Comparison of ENCODE assay signal across 8 cellular contexts in the genomic region with DNA sequence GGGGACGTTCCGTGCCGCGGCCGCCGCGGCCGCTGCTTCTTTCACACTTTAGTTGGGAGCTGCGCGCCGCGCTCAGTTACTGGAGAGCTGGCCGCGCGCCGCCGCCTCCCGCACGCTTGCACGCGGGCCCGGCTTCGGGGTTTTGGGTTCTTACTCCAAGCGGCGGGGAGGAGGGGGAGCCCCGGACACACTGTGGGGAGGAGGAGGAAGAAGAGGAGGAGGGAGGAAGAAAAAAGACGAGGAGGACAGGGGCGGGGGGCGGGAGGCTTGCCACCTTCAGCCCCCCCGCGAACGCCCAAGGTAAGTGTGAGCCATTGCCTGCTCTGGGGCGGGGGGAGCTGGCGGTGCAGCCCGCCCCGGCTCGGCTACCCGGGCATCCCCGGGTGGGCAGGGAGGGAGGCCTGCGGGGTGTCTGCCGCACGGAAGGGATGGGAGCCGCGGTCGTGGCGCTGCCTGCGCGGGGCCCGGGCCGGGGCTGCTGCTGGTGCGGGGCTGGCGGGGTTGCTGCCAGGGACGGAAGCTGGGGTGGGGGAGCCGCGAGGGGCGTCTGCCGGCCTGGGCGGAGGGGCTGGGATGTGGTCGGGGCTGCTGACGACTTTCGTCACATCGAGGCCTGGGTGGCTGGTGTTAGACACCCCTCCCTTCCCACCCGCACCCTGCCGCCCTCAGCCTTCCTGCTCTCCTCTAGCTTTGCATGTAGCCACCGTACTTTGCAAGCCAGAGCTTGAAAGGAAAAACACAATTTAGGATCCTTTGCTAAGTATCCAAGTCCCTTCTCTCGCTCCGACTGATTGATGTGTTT. TPM values are rescaled to one million over a fixed set of nuclear protein-coding genes. Genes with fewer than 3 reads are reported as not detected.
DNase-seq lines count a peak whose midpoint lies in the region; TF ChIP-seq lines count a peak whose summit lies in the region.

No MANE protein-coding gene starts in this region.

- H3K27ac ChIP-seq in ascending aorta: peak overlapping the region; percentile 73 to 75
- no peak overlapping the region for H3K27ac ChIP-seq in iPS DF 6.9 (ENCODE audit: low read length)
- H3K27ac ChIP-seq in skin epidermis: peak overlapping the region; percentile 55 to 99 (median 84)

- TF ChIP-seq CTCF in HFF-Myc (IDR thresholded peaks at IDR 0.05; ENCODE audit: low read depth, low read length, missing control alignments) (no peak), ascending aorta (IDR thresholded peaks at IDR 0.05) (no peak)

- no CpG with 5 or more reads among the region's 67 CpGs for WGBS in iPS DF 6.9 (ENCODE audit: insufficient coverage, insufficient read length)

- no peaks in the 10 kb centered on the region for H3K9me3 ChIP-seq in ascending aorta
- no peaks in the 10 kb centered on the region for H3K9me3 ChIP-seq in iPS DF 6.9 (ENCODE audit: control insufficient read depth, insufficient read depth, low read length)

- H3K4me3 ChIP-seq in HFF-Myc (replicated peaks; ENCODE audit: low read depth, low read length) (peak overlapping the region; percentile 74), ascending aorta (peak overlapping the region; percentile 87 to 98), iPS DF 6.9 (ENCODE audit: low read length) (peak overlapping the region; percentile 95), skin epidermis (peak overlapping the region; percentile 62 to 94 (median 79))

- H3K4me1 ChIP-seq in ascending aorta (peaks cover 0 to 5% of the 10 kb centered on the region in 2 donors), iPS DF 6.9 (ENCODE audit: control insufficient read depth, insufficient read depth, low read length) (peaks cover 2% of the 10 kb centered on the region; the same call in 1 of the 2 replicates)

- H3K27me3 ChIP-seq in ascending aorta: no peaks in the 10 kb centered on the region
- no peaks in the 10 kb centered on the region for H3K27me3 ChIP-seq in iPS DF 6.9 (ENCODE audit: control insufficient read depth, insufficient read depth, low read length)

- H3K36me3 ChIP-seq in ascending aorta (no peaks in the 10 kb centered on the region), iPS DF 6.9 (ENCODE audit: control insufficient read depth, insufficient read depth, low read length) (no peaks in the 10 kb centered on the region)

- DNase-seq in DMS53 (lab: John Stamatoyannopoulos, UW): peak; percentile 69
- no peak for DNase-seq in HFF-Myc (ENCODE audit: extremely low read depth, low read depth)
- DNase-seq in RPMI8226: peak; percentile 33
- peak in 1 of 2 donors; percentile 65 for DNase-seq in ascending aorta (ENCODE audit: low spot score in 2 of 2)
- no peak for DNase-seq in iPS DF 6.9 (ENCODE audit: low read depth, low spot score)
- DNase-seq in NCI-H1436 (lab: John Stamatoyannopoulos, UW): no peak
- DNase-seq in NCI-H1436 treated with DMSO at 0.1 percent for 48 hours (lab: John Stamatoyannopoulos, UW): no peak

- intact Hi-C loops in ascending aorta (cut with DNase I): loop anchor here (5.0 to 10.0 kb wide), 6 partner anchors 120 to 915 kb away; partner anchors contain the start of genes ARPC5, SMG7, SWT1 and TRMT1L

RNA-seq across cellular contexts. Expression of gene C1orf21, which starts 0.4 kb away (rescaled TPM):
- 21.8 TPM for total RNA-seq in ascending aorta

Comparison
In these comparisons a context has a peak if more than half of its experiments do, and no peak if none do; other contexts are left out.
1. DNase-seq: peak in DMS53 (single experiment) and RPMI8226 (single experiment); none in HFF-Myc (single experiment), iPS DF 6.9 (single experiment), NCI-H1436 (single experiment) and NCI-H1436 treated with DMSO at 0.1 percent for 48 hours (single experiment).
2. Peak in every context shown above with its lines, with median percentiles within 50 percentile points of each other: H3K4me3 ChIP-seq.